In genomic region chr10:133167693-133168616, GRCh38 we compare ENCODE assay signal across 1 cellular context.
TF ChIP-seq lines count a peak whose summit lies in the region.

No MANE protein-coding gene starts in this region.

TF ChIP-seq in H1, 55 proteins besides CTCF, POLR2A, EP300 and RAD21:
- no peak for TF ChIP-seq E2F6 (IDR thresholded peaks at IDR 0.05)
- TF ChIP-seq RNF2 (IDR thresholded peaks at IDR 0.05; ENCODE audit: borderline replicate concordance, low read depth, low read length, missing control alignments, poor library complexity, severe bottlenecking), result no peak
